1 cellular context compared by ENCODE assay signal in the genomic region with DNA sequence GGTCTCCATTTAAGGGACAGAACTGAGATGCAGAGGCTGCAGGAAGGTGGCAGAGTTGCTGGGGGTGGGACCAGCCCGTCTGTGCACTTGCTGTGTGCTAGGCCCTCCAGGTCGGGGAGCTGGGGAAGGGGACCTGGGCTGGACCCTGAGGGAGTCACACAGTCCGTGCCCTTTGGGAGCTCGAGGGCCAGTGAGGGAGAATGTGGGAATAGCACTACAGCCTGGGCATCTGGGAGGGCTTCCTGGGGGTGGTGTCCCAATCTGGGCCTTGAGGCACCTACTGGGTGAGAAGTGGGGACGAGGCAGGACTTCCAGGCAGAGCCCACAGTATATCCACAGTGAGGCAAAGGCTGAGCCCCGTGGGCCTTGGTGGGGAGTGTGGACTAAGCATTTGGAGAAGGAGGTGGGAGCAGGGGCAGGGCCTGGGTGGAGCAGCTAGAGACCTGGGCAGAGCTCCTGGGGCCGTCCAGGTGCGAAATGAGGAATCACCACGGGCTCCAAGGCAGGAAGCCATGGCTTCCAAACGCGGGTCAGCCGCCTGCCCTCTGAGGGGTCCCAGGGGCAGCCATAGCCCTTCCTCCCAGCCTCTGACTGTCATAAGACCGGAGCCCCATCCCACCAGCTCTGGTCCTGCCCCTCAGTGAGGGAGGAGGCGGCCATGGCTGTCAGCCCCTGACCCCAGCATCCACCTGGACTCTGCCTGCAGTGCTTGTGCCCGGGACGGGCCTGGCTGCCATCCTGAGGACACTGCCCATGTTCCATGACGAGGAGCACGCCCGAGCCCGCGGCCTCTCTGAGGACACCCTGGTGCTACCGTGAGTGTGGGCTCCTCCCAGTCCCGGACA.
TF ChIP-seq lines count a peak whose summit lies in the region.

No MANE protein-coding gene starts in this region.

TF ChIP-seq in HepG2, 621 proteins besides CTCF, POLR2A, EP300 and RAD21:
- TF ChIP-seq, protein P1, sequence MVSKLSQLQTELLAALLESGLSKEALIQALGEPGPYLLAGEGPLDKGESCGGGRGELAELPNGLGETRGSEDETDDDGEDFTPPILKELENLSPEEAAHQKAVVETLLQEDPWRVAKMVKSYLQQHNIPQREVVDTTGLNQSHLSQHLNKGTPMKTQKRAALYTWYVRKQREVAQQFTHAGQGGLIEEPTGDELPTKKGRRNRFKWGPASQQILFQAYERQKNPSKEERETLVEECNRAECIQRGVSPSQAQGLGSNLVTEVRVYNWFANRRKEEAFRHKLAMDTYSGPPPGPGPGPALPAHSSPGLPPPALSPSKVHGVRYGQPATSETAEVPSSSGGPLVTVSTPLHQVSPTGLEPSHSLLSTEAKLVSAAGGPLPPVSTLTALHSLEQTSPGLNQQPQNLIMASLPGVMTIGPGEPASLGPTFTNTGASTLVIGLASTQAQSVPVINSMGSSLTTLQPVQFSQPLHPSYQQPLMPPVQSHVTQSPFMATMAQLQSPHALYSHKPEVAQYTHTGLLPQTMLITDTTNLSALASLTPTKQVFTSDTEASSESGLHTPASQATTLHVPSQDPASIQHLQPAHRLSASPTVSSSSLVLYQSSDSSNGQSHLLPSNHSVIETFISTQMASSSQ (IDR thresholded peaks at IDR 0.05; ENCODE audit: low read depth), result no peak
- TF ChIP-seq, protein P1 (CRISPR knock-in tag; IDR thresholded peaks at IDR 0.05; ENCODE audit: borderline replicate concordance), result no peak
- TF ChIP-seq ZFP36 (IDR thresholded peaks at IDR 0.05; ENCODE audit: borderline replicate concordance, low read depth, low read length, partially characterized antibody) (peak; percentile 14), MYC (CRISPR knock-in tag; IDR thresholded peaks at IDR 0.05; ENCODE audit: borderline replicate concordance) (no peak), KDM4B (CRISPR knock-in tag; IDR thresholded peaks at IDR 0.05) (no peak), ZNF615 (CRISPR knock-in tag; IDR thresholded peaks at IDR 0.05; ENCODE audit: borderline replicate concordance) (no peak), ZNF335 (CRISPR knock-in tag; IDR thresholded peaks at IDR 0.05) (no peak), ZSCAN30 (CRISPR knock-in tag; IDR thresholded peaks at IDR 0.05) (no peak)
